ENCODE assay signal across 6 cellular contexts in genomic region chr2:130610486-130610885, GRCh38. TPM values are rescaled to one million over a fixed set of nuclear protein-coding genes. Genes with fewer than 3 reads are reported as not detected.
"Had no signal": no experiment of that assay in that cellular context is flagged by ENCODE, and none has a peak within 500 bp of the region (broad histone marks: within the 10 kb centered on the region; RNA-seq: fewer than 3 reads in every experiment).

No MANE protein-coding gene starts in this region.

RNA-seq across cellular contexts. Expression of gene POTEJ, which starts 0.8 kb away (rescaled TPM):
- total RNA-seq: K562, M059J, PC-3 had no signal
- polyA plus RNA-seq: IgD-negative memory B cell, K562 had no signal

RNA-seq across cellular contexts. Expression of gene CFC1, which starts 11.1 kb away (rescaled TPM):
- total RNA-seq: K562, M059J, OCI-LY7, PC-3, SJCRH30 had no signal
- polyA plus RNA-seq: IgD-negative memory B cell, K562 had no signal
